1 cellular context compared by ENCODE assay signal in genomic region chr4:123588631-123589223, GRCh38.
TF ChIP-seq lines count a peak whose summit lies in the region.

No MANE protein-coding gene starts in this region.

TF ChIP-seq in WTC11, 78 proteins besides CTCF, POLR2A, EP300 and RAD21 (continued from another document):
- TF ChIP-seq ZNF532 (CRISPR knock-in tag; IDR thresholded peaks at IDR 0.05; ENCODE audit: borderline replicate concordance) = no peak
- no peak for TF ChIP-seq ZNF232 (CRISPR knock-in tag; IDR thresholded peaks at IDR 0.05)
- TF ChIP-seq ZNF396 (CRISPR knock-in tag; IDR thresholded peaks at IDR 0.05; ENCODE audit: borderline replicate concordance) = no peak
- no peak for TF ChIP-seq USF2 (CRISPR knock-in tag; IDR thresholded peaks at IDR 0.05)
- no peak for TF ChIP-seq E2F1 (CRISPR knock-in tag; IDR thresholded peaks at IDR 0.05)
- TF ChIP-seq ATF2 (CRISPR knock-in tag; IDR thresholded peaks at IDR 0.05; ENCODE audit: borderline replicate concordance, low read depth) = no peak
- no peak for TF ChIP-seq CDX4 (CRISPR knock-in tag; IDR thresholded peaks at IDR 0.05; ENCODE audit: borderline replicate concordance)
- TF ChIP-seq ZNF281 (CRISPR knock-in tag; IDR thresholded peaks at IDR 0.05) = no peak
- no peak for TF ChIP-seq TEAD1 (CRISPR knock-in tag; IDR thresholded peaks at IDR 0.05)
- no peak for TF ChIP-seq FOXJ3 (CRISPR knock-in tag; IDR thresholded peaks at IDR 0.05; ENCODE audit: borderline replicate concordance)
- no peak for TF ChIP-seq ZMAT4 (CRISPR knock-in tag; IDR thresholded peaks at IDR 0.05)
- no peak for TF ChIP-seq SMAD4 (CRISPR knock-in tag; IDR thresholded peaks at IDR 0.05)
- TF ChIP-seq HMGA2 (CRISPR knock-in tag; IDR thresholded peaks at IDR 0.05) = no peak
